16 cellular contexts compared by ENCODE assay signal in the genomic region with DNA sequence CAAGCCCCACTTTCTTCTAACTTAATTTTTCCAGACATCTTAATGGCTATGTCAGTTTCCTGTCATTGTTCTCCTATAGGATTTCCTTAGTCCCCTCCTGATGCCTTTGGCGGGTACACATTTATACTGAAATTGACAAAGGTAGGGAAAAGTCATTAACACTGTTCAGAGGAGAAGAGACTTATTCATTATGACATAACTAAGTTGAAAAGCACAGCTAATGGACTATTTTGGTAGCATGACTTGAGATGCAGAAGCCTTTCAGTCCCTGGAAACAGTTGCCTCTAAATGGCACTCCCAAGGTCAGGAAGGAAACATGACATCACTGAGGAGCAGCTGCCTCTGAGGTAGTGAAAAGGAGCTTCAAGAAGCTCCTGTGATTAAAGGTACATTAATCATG.
DNase-seq lines count a peak whose midpoint lies in the region; ATAC-seq and TF ChIP-seq lines count a peak whose summit lies in the region.
"Had no signal": no experiment of that assay in that cellular context is flagged by ENCODE, and none has a peak within 500 bp of the region (broad histone marks: within the 10 kb centered on the region; RNA-seq: fewer than 3 reads in every experiment).

No MANE protein-coding gene starts in this region.

- H3K4me2 ChIP-seq in GM23248 (ENCODE audit: unreplicated experiment) (no peak overlapping the region), osteoblast (ENCODE audit: insufficient read depth, low read length) (no peak overlapping the region), Karpas-422 (ENCODE audit: low read depth, low read length, poor library complexity, severe bottlenecking) (no peak overlapping the region)
- H3K4me2 ChIP-seq: BLaER1 had no signal

- WGBS in GM23248 (ENCODE audit: low coverage in 1 of 2, low lambda C conversion rate in 2 of 2, missing lambda C conversion rate in 2 of 2), 2 experiments = 95 to 100% methylated on average over 1 of the region's 1 CpG

- H3K9ac ChIP-seq in GM23248 (no peak overlapping the region), Karpas-422 (ENCODE audit: low read length) (no peak overlapping the region)
- H3K9ac ChIP-seq: BLaER1 had no signal

- H3K27me3 Mint-ChIP-seq in stimulated activated naive CD8-positive, alpha-beta T cell treated with anti-CD3 and anti-CD28 coated beads, Interleukin-15, amount 100 ng/mL, for 72 hours = no peaks in the 10 kb centered on the region
- H3K27me3 Mint-ChIP-seq: dendritic cell treated with granulocyte-macrophage colony-stimulating factor and Interleukin-4, amounts not matched to agents 40 ng/mL and 50 ng/mL, for 4 days; IgD-negative memory B cell had no signal

- no peak overlapping the region for H3K27ac ChIP-seq in GM23248
- H3K27ac ChIP-seq in RWPE2 (ENCODE audit: poor library complexity, severe bottlenecking) = peak overlapping the region; percentile 14
- peak overlapping the region; percentile 64 for H3K27ac ChIP-seq in osteoblast (ENCODE audit: low read depth, low read length)
- H3K27ac ChIP-seq in Karpas-422 (ENCODE audit: low read length) = no peak overlapping the region
- H3K27ac ChIP-seq: BLaER1, SK-N-MC, spleen had no signal

- H3K4me1 ChIP-seq in GM23248 (ENCODE audit: insufficient read depth) (peaks cover 18% of the 10 kb centered on the region), RWPE2 (ENCODE audit: insufficient read depth, poor library complexity, severe bottlenecking) (peaks cover 5% of the 10 kb centered on the region), osteoblast (ENCODE audit: insufficient read depth, low read length) (peaks cover 21% of the 10 kb centered on the region), Karpas-422 (ENCODE audit: low read length) (no peaks in the 10 kb centered on the region)
- H3K4me1 ChIP-seq: spleen had no signal

- H2AFZ ChIP-seq in GM23248 (no peak overlapping the region), osteoblast (ENCODE audit: low read length) (no peak overlapping the region), Karpas-422 (ENCODE audit: low read length) (no peak overlapping the region)

- H3K4me1 Mint-ChIP-seq in stimulated activated naive CD8-positive, alpha-beta T cell treated with anti-CD3 and anti-CD28 coated beads, Interleukin-15, amount 100 ng/mL, for 72 hours = no peaks in the 10 kb centered on the region
- H3K4me1 Mint-ChIP-seq: IgD-negative memory B cell had no signal

- ATAC-seq in RWPE2 (ENCODE audit: low read depth) = no peak
- ATAC-seq in stimulated activated naive CD8-positive, alpha-beta T cell treated with anti-CD3 and anti-CD28 coated beads, Interleukin-15, amount 100 ng/mL, for 72 hours = no peak

- no peaks in the 10 kb centered on the region for H3K27me3 ChIP-seq in GM23248 (replicated peaks; ENCODE audit: insufficient read depth)
- no peaks in the 10 kb centered on the region for H3K27me3 ChIP-seq in RWPE2 (ENCODE audit: insufficient read depth, poor library complexity, severe bottlenecking)
- no peaks in the 10 kb centered on the region for H3K27me3 ChIP-seq in osteoblast (ENCODE audit: insufficient read depth, low read length)
- H3K27me3 ChIP-seq in Karpas-422 (ENCODE audit: low read length) = no peaks in the 10 kb centered on the region
- H3K27me3 ChIP-seq: BLaER1, spleen had no signal

- in situ Hi-C loops in GM23248 (cut with MboI) = no loop called here

- H3K79me2 ChIP-seq in GM23248 (ENCODE audit: insufficient read depth) (no peaks in the 10 kb centered on the region), osteoblast (ENCODE audit: insufficient read depth, low read length) (no peaks in the 10 kb centered on the region), Karpas-422 (ENCODE audit: low read length) (no peaks in the 10 kb centered on the region)

- H3K4me3 ChIP-seq in GM23248 = no peak overlapping the region
- no peak overlapping the region for H3K4me3 ChIP-seq in RWPE2 (ENCODE audit: severe bottlenecking)
- no peak overlapping the region for H3K4me3 ChIP-seq in fibroblast of pulmonary artery (replicated peaks; ENCODE audit: low read depth, low read length)
- H3K4me3 ChIP-seq in osteoblast (ENCODE audit: insufficient read depth, low read length) = no peak overlapping the region
- H3K4me3 ChIP-seq in Karpas-422 (ENCODE audit: low read length) = no peak overlapping the region
- H3K4me3 ChIP-seq: BLaER1, SK-N-MC, spleen had no signal

- H4K20me1 ChIP-seq in GM23248 (ENCODE audit: insufficient read depth) (no peaks in the 10 kb centered on the region), osteoblast (ENCODE audit: insufficient read depth, low read length) (no peaks in the 10 kb centered on the region), Karpas-422 (ENCODE audit: insufficient read depth, low read depth, low read length) (no peaks in the 10 kb centered on the region)
- H4K20me1 ChIP-seq: BLaER1 had no signal

- H3K36me3 ChIP-seq in GM23248 (ENCODE audit: low read depth) (no peaks in the 10 kb centered on the region), RWPE2 (ENCODE audit: low read depth) (no peaks in the 10 kb centered on the region), osteoblast (ENCODE audit: insufficient read depth, low read length) (no peaks in the 10 kb centered on the region), Karpas-422 (ENCODE audit: insufficient read depth, low read length) (no peaks in the 10 kb centered on the region)
- H3K36me3 ChIP-seq: BLaER1, spleen had no signal

- no peaks in the 10 kb centered on the region for H3K9me3 ChIP-seq in GM23248 (ENCODE audit: low read depth)
- no peaks in the 10 kb centered on the region for H3K9me3 ChIP-seq in RWPE2 (ENCODE audit: severe bottlenecking)
- H3K9me3 ChIP-seq in osteoblast (ENCODE audit: low read depth, low read length) = no peaks in the 10 kb centered on the region
- H3K9me3 ChIP-seq in Karpas-422 (ENCODE audit: low read length) = no peaks in the 10 kb centered on the region
- H3K9me3 ChIP-seq: BLaER1, spleen had no signal

- no peak overlapping the region for H3K4me3 Mint-ChIP-seq in stimulated activated naive CD8-positive, alpha-beta T cell treated with anti-CD3 and anti-CD28 coated beads, Interleukin-15, amount 100 ng/mL, for 72 hours
- H3K4me3 Mint-ChIP-seq: dendritic cell treated with granulocyte-macrophage colony-stimulating factor and Interleukin-4, amounts not matched to agents 40 ng/mL and 50 ng/mL, for 4 days; H9; IgD-negative memory B cell had no signal

- no peak for TF ChIP-seq CTCF in RWPE2 (IDR thresholded peaks at IDR 0.05; ENCODE audit: poor library complexity, severe bottlenecking)
- TF ChIP-seq CTCF in fibroblast of pulmonary artery (IDR thresholded peaks at IDR 0.05; ENCODE audit: low read length, missing control alignments) = no peak
- TF ChIP-seq CTCF in osteoblast (IDR thresholded peaks at IDR 0.05; ENCODE audit: extremely low read depth, low read depth, low read length) = no peak

- H3F3A ChIP-seq in GM23248 (ENCODE audit: insufficient read depth) = peaks cover 7% of the 10 kb centered on the region; the same call in 1 of the 2 replicates

- DNase-seq in GM23248 = peak; percentile 32
- DNase-seq in RWPE2 (ENCODE audit: low spot score) = no peak
- DNase-seq in fibroblast of pulmonary artery (ENCODE audit: low read depth) = peak; percentile 70
- peak; percentile 39 for DNase-seq in osteoblast (ENCODE audit: insufficient read length, low spot score, missing footprints)
- DNase-seq in COLO668 (lab: John Stamatoyannopoulos, UW; ENCODE audit: unreplicated experiment) = no peak
- DNase-seq in NCI-H2171 treated with DMSO at 0.1 percent for 48 hours (lab: John Stamatoyannopoulos, UW) = no peak
- DNase-seq in stimulated activated naive CD8-positive, alpha-beta T cell treated with anti-CD3 and anti-CD28 coated beads, Interleukin-15, amount 100 ng/mL, for 72 hours = no peak
- no peak for DNase-seq in Karpas-422
- DNase-seq: H9; NCI-H345; spleen; stimulated activated naive CD4-positive, alpha-beta T cell had no signal

- H3K9me3 Mint-ChIP-seq in stimulated activated naive CD8-positive, alpha-beta T cell treated with anti-CD3 and anti-CD28 coated beads, Interleukin-15, amount 100 ng/mL, for 72 hours = no peaks in the 10 kb centered on the region
- H3K9me3 Mint-ChIP-seq: dendritic cell treated with granulocyte-macrophage colony-stimulating factor and Interleukin-4, amounts not matched to agents 40 ng/mL and 50 ng/mL, for 4 days; H9; IgD-negative memory B cell had no signal

- no peak overlapping the region for H3K27ac Mint-ChIP-seq in stimulated activated naive CD8-positive, alpha-beta T cell treated with anti-CD3 and anti-CD28 coated beads, Interleukin-15, amount 100 ng/mL, for 72 hours
- H3K27ac Mint-ChIP-seq: dendritic cell treated with granulocyte-macrophage colony-stimulating factor and Interleukin-4, amounts not matched to agents 40 ng/mL and 50 ng/mL, for 4 days; H9; IgD-negative memory B cell had no signal

- H3K9me2 ChIP-seq in GM23248 (ENCODE audit: insufficient read depth) = no peaks in the 10 kb centered on the region
- H3K9me2 ChIP-seq in Karpas-422 (replicated peaks; ENCODE audit: insufficient read depth, low read length) = no peaks in the 10 kb centered on the region

Comparison
In these comparisons a context has a peak if more than half of its experiments do, and no peak if none do; other contexts are left out.
1. DNase-seq: peak in GM23248 (single experiment), fibroblast of pulmonary artery (single experiment) and osteoblast (single experiment); none in RWPE2 (single experiment), COLO668 (single experiment), NCI-H2171 treated with DMSO at 0.1 percent for 48 hours (single experiment), stimulated activated naive CD8-positive, alpha-beta T cell treated with anti-CD3 and anti-CD28 coated beads, Interleukin-15, amount 100 ng/mL, for 72 hours (0 of 2) and Karpas-422 (single experiment).
2. H3K27ac ChIP-seq: peak in RWPE2 (single experiment) and osteoblast (single experiment); none in GM23248 (single experiment) and Karpas-422 (single experiment).